In the genomic region with DNA sequence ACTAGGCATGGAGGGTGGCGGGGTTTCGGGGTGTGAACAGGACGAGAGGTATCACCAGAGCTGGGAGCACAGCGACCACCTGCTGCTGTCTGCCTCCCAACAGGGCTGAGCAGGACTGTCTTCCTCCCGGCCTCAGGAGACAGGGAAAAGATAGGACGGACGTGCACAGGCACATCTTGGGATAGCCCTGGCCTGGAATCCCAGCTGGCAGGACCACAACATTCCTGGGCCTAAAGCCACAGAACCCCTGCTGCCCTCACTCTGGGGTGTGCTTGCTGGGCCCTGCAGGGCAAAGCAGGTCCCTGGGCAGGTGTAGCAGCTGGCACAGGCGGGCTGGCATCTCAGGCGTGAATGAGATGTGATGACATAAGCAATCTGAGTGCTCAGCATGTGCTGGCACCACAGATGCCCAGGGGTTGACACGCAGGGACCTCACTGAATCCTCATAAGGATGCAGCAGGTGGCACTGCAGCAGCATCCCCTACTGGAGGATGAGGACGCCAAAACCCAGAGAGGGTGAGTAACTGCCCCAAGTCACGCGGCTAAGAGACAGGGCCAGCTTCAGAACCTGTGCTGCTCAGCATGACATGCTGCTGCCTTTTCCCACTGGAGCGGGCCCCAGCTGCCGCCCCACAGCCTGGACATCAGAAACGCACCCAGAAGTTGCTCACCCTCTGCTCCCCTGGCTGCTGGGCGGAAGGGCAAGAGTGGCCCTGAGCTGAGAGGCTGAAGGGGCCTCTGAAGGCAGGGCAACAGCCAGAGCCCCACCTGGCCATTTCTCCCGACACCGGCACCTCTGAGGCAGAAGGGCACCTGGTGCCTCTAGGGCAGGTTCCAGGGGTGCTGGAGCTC, we compare ENCODE assay signal across 11 cellular contexts. TPM values are rescaled to one million over a fixed set of nuclear protein-coding genes. Genes with fewer than 3 reads are reported as not detected.
DNase-seq lines count a peak whose midpoint lies in the region; TF ChIP-seq lines count a peak whose summit lies in the region.
"Had no signal": no experiment of that assay in that cellular context is flagged by ENCODE, and none has a peak within 500 bp of the region (broad histone marks: within the 10 kb centered on the region; RNA-seq: fewer than 3 reads in every experiment).

No MANE protein-coding gene starts in this region.

- H3K4me1 ChIP-seq in neuronal stem cell (ENCODE audit: control insufficient read depth in 2 of 2, insufficient read depth in 1 of 2, low read depth in 1 of 2, low read length in 2 of 2) = peaks cover 1 to 5% of the 10 kb centered on the region in 2 donors

- H2AK5ac ChIP-seq in neuronal stem cell (ENCODE audit: low read depth, low read length) = peak overlapping the region; percentile 68

- CTCF ChIA-PET in GM10248 (lab: Yijun Ruan, JAX) = interaction anchor here (0.8 to 1.1 kb wide), 3 partner anchors 8 to 155 kb away, joined by 3 read pairs; no protein-coding TSS in a partner anchor

- peak overlapping the region; percentile 76 for H3K14ac ChIP-seq in neuronal stem cell (ENCODE audit: low read length)

- no peak overlapping the region for H3K4me2 ChIP-seq in neuronal stem cell (ENCODE audit: insufficient read depth, low read length, poor library complexity, severe bottlenecking)

- H3K4me3 ChIP-seq in brain microvascular endothelial cell (ENCODE audit: low read depth, low read length) (no peak overlapping the region), neuronal stem cell (ENCODE audit: low read length in 2 of 2) (no peak overlapping the region)

- POLR2A ChIA-PET in GM10248 (lab: Yijun Ruan, JAX) = no interaction called here

- peak overlapping the region; percentile 89 for H3K4ac ChIP-seq in neuronal stem cell (ENCODE audit: low read length)

- H2BK12ac ChIP-seq in neuronal stem cell (ENCODE audit: low read length) = peak overlapping the region; percentile 2

- in situ Hi-C loops in brain microvascular endothelial cell (cut with HindIII; ENCODE audit: low pct_ligation_motif_present, low sequenced_read_pairs) = no loop called here

- H2BK5ac ChIP-seq in neuronal stem cell (ENCODE audit: low read length) = no peak overlapping the region

- DNase-seq in GM10248 (ENCODE audit: extremely low spot score) (no peak), NCI-H1694 treated with DMSO at 0.1 percent for 48 hours (lab: John Stamatoyannopoulos, UW) (peak; percentile 58), brain microvascular endothelial cell (no peak), neuronal stem cell (ENCODE audit: low spot score) (no peak), GOT3 (lab: John Stamatoyannopoulos, UW) (no peak)
- DNase-seq in activated CD4-positive, CD25-positive, alpha-beta regulatory T cell (lab: John Stamatoyannopoulos, UW) = no peak
- no peak for DNase-seq in stimulated activated CD8-positive, alpha-beta memory T cell treated with anti-CD3 and anti-CD28 coated beads, Interleukin-4, amount 100 ng/mL, for 48 hours
- DNase-seq: activated gamma-delta T cell treated with Interleukin-2 at 50 U/mL for 16 hours; KBM-7; NCI-H774; stimulated activated CD4-positive, alpha-beta T cell treated with anti-CD3 and anti-CD28 coated beads, Interleukin-1b, Interleukin-23, amount 100 ng/mL, for 48 hours had no signal

- H2BK120ac ChIP-seq in neuronal stem cell (ENCODE audit: low read depth, low read length) = no peak overlapping the region

- H3K79me1 ChIP-seq in neuronal stem cell (ENCODE audit: low read depth, low read length) = peaks cover 6% of the 10 kb centered on the region

- H3K27me3 ChIP-seq in brain microvascular endothelial cell (replicated peaks) (no peaks in the 10 kb centered on the region), neuronal stem cell (ENCODE audit: control insufficient read depth in 3 of 3, insufficient read depth in 3 of 3, low read depth in 1 of 3, low read length in 3 of 3) (no peaks in the 10 kb centered on the region)

- H3K9ac ChIP-seq in neuronal stem cell (ENCODE audit: low read depth, low read length, poor library complexity) = peak overlapping the region; percentile 34

- no peaks in the 10 kb centered on the region for H3K9me3 ChIP-seq in neuronal stem cell (replicated peaks in 1 of 2; ENCODE audit: control insufficient read depth in 2 of 2, insufficient read depth in 1 of 2, low read depth in 1 of 2, low read length in 2 of 2)

- H3K23ac ChIP-seq in neuronal stem cell (ENCODE audit: low read depth, low read length, poor library complexity) = no peak overlapping the region

- TF ChIP-seq CTCF in GM10248 (IDR thresholded peaks at IDR 0.05; ENCODE audit: control extremely low read depth, extremely low read depth, low read depth, missing control alignments) (peak; percentile 12), brain microvascular endothelial cell (IDR thresholded peaks at IDR 0.05; ENCODE audit: low read depth, low read length, missing control alignments) (peak; percentile 16)

- no CpG with 5 or more reads among the region's 19 CpGs for WGBS in neuronal stem cell (ENCODE audit: extremely low coverage in 2 of 2, insufficient read length in 2 of 2, insufficient replicate concordance in 1 of 2), 2 donors

- H4K8ac ChIP-seq in neuronal stem cell (ENCODE audit: low read depth, low read length) = no peak overlapping the region

- peak overlapping the region; percentile 25 for H4K91ac ChIP-seq in neuronal stem cell (ENCODE audit: low read depth, low read length, poor library complexity)

- no peak overlapping the region for H3K18ac ChIP-seq in neuronal stem cell (ENCODE audit: low read length)

- H2AFZ ChIP-seq in neuronal stem cell (ENCODE audit: low read length) = no peak overlapping the region

- H3K27ac ChIP-seq in brain microvascular endothelial cell (no peak overlapping the region), neuronal stem cell (replicated peaks; ENCODE audit: low read length) (no peak overlapping the region)

- H2BK15ac ChIP-seq in neuronal stem cell (ENCODE audit: low read length) = no peak overlapping the region

- H3K36me3 ChIP-seq in brain microvascular endothelial cell (replicated peaks) (peaks cover 36% of the 10 kb centered on the region), neuronal stem cell (replicated peaks in 1 of 2; ENCODE audit: control insufficient read depth in 2 of 2, insufficient read depth in 2 of 2, low read length in 2 of 2) (peaks cover 3 to 17% of the 10 kb centered on the region in 2 donors)

RNA-seq across cellular contexts. Expression of gene CORO7, which starts 7.1 kb away (rescaled TPM):
- 8.9 TPM for polyA plus RNA-seq in neuronal stem cell (2013, experiment 1 of 2)
- polyA plus RNA-seq in neuronal stem cell (2013, experiment 2 of 2) = 10.3 TPM

RNA-seq across cellular contexts. Expression of gene DNAJA3, which starts 16.4 kb away (rescaled TPM):
- polyA plus RNA-seq in neuronal stem cell (2013, experiment 1 of 2) = 34.6 TPM
- 34.4 TPM for polyA plus RNA-seq in neuronal stem cell (2013, experiment 2 of 2)

RNA-seq across cellular contexts. Expression of gene VASN, which starts 37.7 kb away (rescaled TPM):
- 7.8 TPM for polyA plus RNA-seq in neuronal stem cell (2013, experiment 1 of 2)
- polyA plus RNA-seq in neuronal stem cell (2013, experiment 2 of 2) = 7.6 TPM

RNA-seq across cellular contexts. Expression of gene PAM16, which starts 58.2 kb away (rescaled TPM):
- polyA plus RNA-seq in neuronal stem cell (2013, experiment 1 of 2) = 76.9 TPM
- 74.7 TPM for polyA plus RNA-seq in neuronal stem cell (2013, experiment 2 of 2)
